Comparison of ENCODE assay signal across 22 cellular contexts in the genomic region with DNA sequence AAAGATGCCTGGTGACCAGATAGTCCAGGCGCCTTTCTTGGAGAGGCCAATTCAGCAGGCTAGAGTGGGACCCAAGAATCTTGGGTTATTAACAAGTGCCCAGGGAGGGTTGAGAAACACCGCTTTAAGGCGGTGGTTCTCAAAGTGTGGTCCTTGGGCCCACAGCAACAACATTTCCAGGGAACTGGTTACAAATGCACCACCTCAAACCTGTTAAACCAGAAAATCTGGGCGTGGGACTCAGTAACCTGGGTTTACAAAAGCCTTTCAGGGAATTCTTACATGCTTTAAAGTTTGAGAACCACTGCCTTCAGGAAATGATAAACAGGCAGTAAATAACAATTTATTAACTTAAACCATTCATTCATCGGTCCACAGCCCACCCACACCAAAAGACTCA.
DNase-seq lines count a peak whose midpoint lies in the region; ATAC-seq and TF ChIP-seq lines count a peak whose summit lies in the region.
"Had no signal": no experiment of that assay in that cellular context is flagged by ENCODE, and none has a peak within 500 bp of the region (broad histone marks: within the 10 kb centered on the region; RNA-seq: fewer than 3 reads in every experiment).

No MANE protein-coding gene starts in this region.

- no peaks in the 10 kb centered on the region for H4K20me1 ChIP-seq in BLaER1

- H3K27me3 ChIP-seq in BLaER1 (no peaks in the 10 kb centered on the region), colonic mucosa (no peaks in the 10 kb centered on the region)
- H3K27me3 ChIP-seq: cardiac muscle cell, uterus had no signal

- H3K27ac ChIP-seq in BLaER1 (peak overlapping the region; percentile 91), colonic mucosa (no peak overlapping the region), substantia nigra (ENCODE audit: low read depth, low read length, poor library complexity, severe bottlenecking) (no peak overlapping the region)
- H3K27ac ChIP-seq: cardiac muscle cell, psoas muscle, uterus, WERI-Rb-1 had no signal

- H3K36me3 ChIP-seq in BLaER1 = no peaks in the 10 kb centered on the region
- H3K36me3 ChIP-seq in colonic mucosa = no peaks in the 10 kb centered on the region
- H3K36me3 ChIP-seq in mucosa of descending colon (ENCODE audit: low read depth) = no peaks in the 10 kb centered on the region
- H3K36me3 ChIP-seq: cardiac muscle cell, uterus, WERI-Rb-1 had no signal

- DNase-seq in ELF-1 (ENCODE audit: low read depth, low spot score) (peak; percentile 71), colonic mucosa (peak; percentile 30), mucosa of descending colon (peak in 1 of 3 donors; percentile 69), substantia nigra (lab: John Stamatoyannopoulos, UW) (no peak), left lobe of liver (ENCODE audit: low spot score) (no peak)
- no peak for DNase-seq in stimulated activated CD4-positive, alpha-beta T cell treated with anti-CD3 and anti-CD28 coated beads, Interleukin-12 subunit alpha, Interleukin-12 subunit beta, amount 100 ng/mL, for 4 hours
- no peak for DNase-seq in activated CD4-positive, alpha-beta T cell treated with anti-CD3 and anti-CD28 coated beads for 1 hour
- DNase-seq: ACHN; activated CD4-positive, alpha-beta T cell treated with anti-CD3 and anti-CD28 coated beads, Interleukin-2, amount 50 U/mL, for 1 hour; activated CD8-positive, alpha-beta memory T cell treated with anti-CD3 and anti-CD28 coated beads, Interleukin-2, amount 10 ng/mL, durations not matched to agents 7 days and 5 days; activated naive CD4-positive, alpha-beta T cell treated with anti-CD3 and anti-CD28 coated beads, Interleukin-2, amount 50 U/mL, for 16 hours; amygdala; GF-D8; KBM-7; mesendoderm; NCI-H1436 treated with DMSO at 0.1 percent for 48 hours; NCI-H524 treated with DMSO at 0.1 percent for 48 hours; psoas muscle; uterus; WERI-Rb-1 had no signal

- TF ChIP-seq CTCF in colonic mucosa (IDR thresholded peaks at IDR 0.05) (no peak), mucosa of descending colon (IDR thresholded peaks at IDR 0.05) (no peak)

- intact Hi-C loops in colonic mucosa (cut with DNase I) = no loop called here
- intact Hi-C loops in mucosa of descending colon (cut with DNase I, micrococcal nuclease) = no loop called here

- peak overlapping the region; percentile 89 for H3K4me2 ChIP-seq in BLaER1

- H3K9me3 ChIP-seq in BLaER1 = no peaks in the 10 kb centered on the region
- H3K9me3 ChIP-seq in colonic mucosa = no peaks in the 10 kb centered on the region
- no peaks in the 10 kb centered on the region for H3K9me3 ChIP-seq in mucosa of descending colon
- H3K9me3 ChIP-seq: psoas muscle, uterus had no signal

- ATAC-seq in mucosa of descending colon = peak; percentile 39
- ATAC-seq in left lobe of liver = no peak
- ATAC-seq: activated CD8-positive, alpha-beta memory T cell treated with anti-CD3 and anti-CD28 coated beads, Interleukin-2, amount 10 ng/mL, durations not matched to agents 7 days and 5 days; psoas muscle had no signal

- H3K4me1 ChIP-seq in BLaER1 (peaks cover 74% of the 10 kb centered on the region), colonic mucosa (no peaks in the 10 kb centered on the region), mucosa of descending colon (ENCODE audit: low read depth) (no peaks in the 10 kb centered on the region)
- H3K4me1 ChIP-seq: psoas muscle, uterus had no signal

- H3K4me3 ChIP-seq in BLaER1 (no peak overlapping the region), colonic mucosa (no peak overlapping the region), mucosa of descending colon (no peak overlapping the region)
- H3K4me3 ChIP-seq: cardiac muscle cell, psoas muscle, uterus had no signal

- H3K9ac ChIP-seq in BLaER1 (peak overlapping the region; percentile 70; the same call in 1 of the 2 replicates), colonic mucosa (ENCODE audit: low read depth in 2 of 2, low read length in 2 of 2) (no peak overlapping the region)

Comparison
In these comparisons a context has a peak if more than half of its experiments do, and no peak if none do; other contexts are left out.
1. DNase-seq: peak in ELF-1 (single experiment) and colonic mucosa (single experiment); none in stimulated activated CD4-positive, alpha-beta T cell treated with anti-CD3 and anti-CD28 coated beads, Interleukin-12 subunit alpha, Interleukin-12 subunit beta, amount 100 ng/mL, for 4 hours (single experiment), activated CD4-positive, alpha-beta T cell treated with anti-CD3 and anti-CD28 coated beads for 1 hour (single experiment), substantia nigra (0 of 49) and left lobe of liver (single experiment).